1 cellular context compared by ENCODE assay signal in genomic region chr18:75202976-75203375, GRCh38.
TF ChIP-seq lines count a peak whose summit lies in the region.

No MANE protein-coding gene starts in this region.

TF ChIP-seq in GM23338, 12 proteins besides CTCF, POLR2A, EP300 and RAD21:
- TF ChIP-seq ZNF462 (CRISPR knock-in tag; IDR thresholded peaks at IDR 0.05) (no peak), ZNF331 (CRISPR knock-in tag; IDR thresholded peaks at IDR 0.05; ENCODE audit: low read depth) (no peak), ETS1 (IDR thresholded peaks at IDR 0.05) (no peak), STAT1 (IDR thresholded peaks at IDR 0.05; ENCODE audit: unreplicated experiment) (no peak), ZNF114 (CRISPR knock-in tag; IDR thresholded peaks at IDR 0.05) (no peak), EZH2 (IDR thresholded peaks at IDR 0.05; ENCODE audit: low read depth, unreplicated experiment) (no peak), NANOG (IDR thresholded peaks at IDR 0.05; ENCODE audit: borderline replicate concordance) (no peak), REST (IDR thresholded peaks at IDR 0.05; ENCODE audit: unreplicated experiment) (no peak), JUNB (IDR thresholded peaks at IDR 0.05; ENCODE audit: unreplicated experiment) (no peak), POLR2AphosphoS5 (IDR thresholded peaks at IDR 0.05; ENCODE audit: low read depth) (no peak), CREB1 (CRISPR knock-in tag; IDR thresholded peaks at IDR 0.05; ENCODE audit: low read depth) (no peak), EZH2phosphoT487 (IDR thresholded peaks at IDR 0.05; ENCODE audit: unreplicated experiment) (no peak)
